In the genomic region with DNA sequence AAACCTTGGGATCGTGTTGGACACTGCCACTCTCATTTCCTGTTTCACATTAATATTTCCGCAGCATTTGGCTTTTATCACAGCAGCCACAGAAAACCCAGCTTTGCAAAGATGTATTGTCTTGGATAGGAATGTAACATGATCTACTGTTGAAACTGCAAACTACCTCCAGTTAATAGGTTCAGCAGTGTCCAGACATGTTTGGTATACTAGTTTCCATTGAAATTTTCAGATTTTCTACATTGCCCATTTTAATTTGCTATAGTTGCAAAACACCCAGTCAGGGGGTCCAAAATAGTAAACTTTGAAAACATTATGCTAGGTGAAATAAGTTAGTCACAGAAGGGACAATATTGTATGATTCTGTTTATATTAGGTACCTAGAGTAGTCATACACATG, we compare ENCODE assay signal across 18 cellular contexts. TPM values are rescaled to one million over a fixed set of nuclear protein-coding genes. Genes with fewer than 3 reads are reported as not detected.
DNase-seq lines count a peak whose midpoint lies in the region; ATAC-seq and TF ChIP-seq lines count a peak whose summit lies in the region.
"Had no signal": no experiment of that assay in that cellular context is flagged by ENCODE, and none has a peak within 500 bp of the region (broad histone marks: within the 10 kb centered on the region; RNA-seq: fewer than 3 reads in every experiment).

No MANE protein-coding gene starts in this region.

- CTCF ChIA-PET in activated B cell treated with CpG ODN at 0.5 μM for 24 hours (lab: Charles Lee): interaction anchor here (0.9 to 2.7 kb wide), 2 partner anchors 173 to 174 kb away, joined by 3 to 13 read pairs; no protein-coding TSS in a partner anchor

- intact Hi-C loops in activated B cell treated with CpG ODN at 0.5 μM for 24 hours (cut with micrococcal nuclease): loop anchor here (10.0 kb wide), 2 partner anchors 269 to 779 kb away; no protein-coding TSS in a partner anchor

- H3K27me3 Mint-ChIP-seq in activated B cell treated with CpG ODN at 0.5 μM for 24 hours (no peaks in the 10 kb centered on the region), mesothelial cell of epicardium (ENCODE audit: low read depth) (no peaks in the 10 kb centered on the region)

- H3K27ac Mint-ChIP-seq in activated B cell treated with CpG ODN at 0.5 μM for 24 hours (peak overlapping the region; percentile 6), mesothelial cell of epicardium (peak overlapping the region; percentile 89)
- H3K27ac Mint-ChIP-seq: activated CD8-positive, alpha-beta memory T cell treated with anti-CD3 and anti-CD28 coated beads, Interleukin-2, amount 10 ng/mL, durations not matched to agents 7 days and 5 days; GM23338 had no signal

- no peak for ATAC-seq in activated B cell treated with CpG ODN at 0.5 μM for 24 hours (ENCODE audit: low read depth)
- ATAC-seq: activated CD8-positive, alpha-beta memory T cell treated with anti-CD3 and anti-CD28 coated beads, Interleukin-2, amount 10 ng/mL, durations not matched to agents 7 days and 5 days; GM23338; sciatic nerve had no signal

- H3K36me3 Mint-ChIP-seq in activated B cell treated with CpG ODN at 0.5 μM for 24 hours (ENCODE audit: low read depth) (no peaks in the 10 kb centered on the region), mesothelial cell of epicardium (peaks cover 7% of the 10 kb centered on the region)
- H3K36me3 Mint-ChIP-seq: activated CD8-positive, alpha-beta memory T cell treated with anti-CD3 and anti-CD28 coated beads, Interleukin-2, amount 10 ng/mL, durations not matched to agents 7 days and 5 days had no signal

- H3K4me3 ChIP-seq in HFF-Myc (replicated peaks; ENCODE audit: low read depth, low read length): no peak overlapping the region
- H3K4me3 ChIP-seq: BLaER1, GM23338, thoracic aorta had no signal

- H3K9me3 Mint-ChIP-seq in activated B cell treated with CpG ODN at 0.5 μM for 24 hours: no peaks in the 10 kb centered on the region
- peaks cover 11% of the 10 kb centered on the region for H3K9me3 Mint-ChIP-seq in mesothelial cell of epicardium

- TF ChIP-seq CTCF in HFF-Myc (IDR thresholded peaks at IDR 0.05; ENCODE audit: low read depth, low read length, missing control alignments): no peak
- no peak for TF ChIP-seq CTCF in activated B cell treated with CpG ODN at 0.5 μM for 24 hours (IDR thresholded peaks at IDR 0.05)
- TF ChIP-seq CTCF in mesothelial cell of epicardium (IDR thresholded peaks at IDR 0.05; ENCODE audit: unreplicated experiment): no peak

- DNase-seq in HFF-Myc (ENCODE audit: extremely low read depth, low read depth) (peak; percentile 22), NCI-H2107 (lab: John Stamatoyannopoulos, UW) (peak; percentile 18), activated B cell treated with CpG ODN at 0.5 μM for 24 hours (no peak), mesothelial cell of epicardium (ENCODE audit: low spot score in 2 of 2, unreplicated experiment in 2 of 2) (no peak), NCI-H82 (lab: John Stamatoyannopoulos, UW) (no peak), EL (no peak), NCI-H1694 treated with DMSO at 0.1 percent for 48 hours (lab: John Stamatoyannopoulos, UW) (no peak)
- DNase-seq: activated CD8-positive, alpha-beta memory T cell treated with anti-CD3 and anti-CD28 coated beads, Interleukin-2, amount 10 ng/mL, durations not matched to agents 7 days and 5 days; activated effector memory CD4-positive, alpha-beta T cell treated with anti-CD3 and anti-CD28 coated beads, Interleukin-2, amount 50 U/mL, for 16 hours; anterior cingulate cortex; head of caudate nucleus; islet precursor cell; NCI-H446; T-helper 1 cell had no signal

- H3K4me1 Mint-ChIP-seq in activated B cell treated with CpG ODN at 0.5 μM for 24 hours (peaks cover 11% of the 10 kb centered on the region), mesothelial cell of epicardium (peaks cover 35% of the 10 kb centered on the region)

- H3K4me3 Mint-ChIP-seq in activated B cell treated with CpG ODN at 0.5 μM for 24 hours: no peak overlapping the region
- H3K4me3 Mint-ChIP-seq in mesothelial cell of epicardium: peak overlapping the region; percentile 16
- H3K4me3 Mint-ChIP-seq: activated CD8-positive, alpha-beta memory T cell treated with anti-CD3 and anti-CD28 coated beads, Interleukin-2, amount 10 ng/mL, durations not matched to agents 7 days and 5 days; GM23338 had no signal

- POLR2A ChIA-PET in activated B cell treated with CpG ODN at 0.5 μM for 24 hours (lab: Charles Lee): no interaction called here

RNA-seq across cellular contexts. Expression of gene ANKRD6, which starts 3.3 kb away (rescaled TPM):
- total RNA-seq in activated B cell treated with CpG ODN at 0.5 μM for 24 hours (6.6 and 9.6 TPM in 2 replicates), mesothelial cell of epicardium (41.0 to 44.9 TPM (median 43.5 TPM) in 3 replicates)

RNA-seq across cellular contexts. Expression of gene RRAGD, which starts 24.2 kb away (rescaled TPM):
- total RNA-seq in activated B cell treated with CpG ODN at 0.5 μM for 24 hours (5.4 and 5.6 TPM in 2 replicates), mesothelial cell of epicardium (5.6 to 6.9 TPM (median 5.6 TPM) in 3 replicates)

Comparison
In these comparisons a context has a peak if more than half of its experiments do, and no peak if none do; other contexts are left out.
1. DNase-seq: peak in HFF-Myc (single experiment) and NCI-H2107 (single experiment); none in activated B cell treated with CpG ODN at 0.5 μM for 24 hours (single experiment), mesothelial cell of epicardium (0 of 2), NCI-H82 (single experiment), EL (single experiment) and NCI-H1694 treated with DMSO at 0.1 percent for 48 hours (single experiment).